Comparison of ENCODE assay signal across 2 cellular contexts in the genomic region with DNA sequence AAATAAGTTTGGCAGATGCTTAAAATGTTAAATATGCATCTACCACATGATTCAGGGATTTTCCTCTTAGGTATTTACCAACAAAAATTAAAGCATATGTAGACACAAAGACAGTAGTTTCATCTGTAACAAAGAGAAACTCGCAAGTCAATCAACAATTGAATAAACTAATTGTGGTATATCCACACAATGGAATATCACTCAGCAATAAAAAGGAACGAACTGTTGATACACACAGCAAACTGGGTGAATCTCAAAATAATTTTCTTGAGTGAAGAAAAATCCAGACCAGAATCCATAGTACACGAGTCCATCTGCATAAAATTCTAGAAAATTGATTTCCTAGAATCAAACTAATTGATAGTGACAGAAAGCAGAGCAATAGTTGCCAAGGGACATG.
TF ChIP-seq lines count a peak whose summit lies in the region.

No MANE protein-coding gene starts in this region.

TF ChIP-seq in HCT116, 20 proteins besides CTCF, POLR2A, EP300 and RAD21:
- TF ChIP-seq, protein P1, sequence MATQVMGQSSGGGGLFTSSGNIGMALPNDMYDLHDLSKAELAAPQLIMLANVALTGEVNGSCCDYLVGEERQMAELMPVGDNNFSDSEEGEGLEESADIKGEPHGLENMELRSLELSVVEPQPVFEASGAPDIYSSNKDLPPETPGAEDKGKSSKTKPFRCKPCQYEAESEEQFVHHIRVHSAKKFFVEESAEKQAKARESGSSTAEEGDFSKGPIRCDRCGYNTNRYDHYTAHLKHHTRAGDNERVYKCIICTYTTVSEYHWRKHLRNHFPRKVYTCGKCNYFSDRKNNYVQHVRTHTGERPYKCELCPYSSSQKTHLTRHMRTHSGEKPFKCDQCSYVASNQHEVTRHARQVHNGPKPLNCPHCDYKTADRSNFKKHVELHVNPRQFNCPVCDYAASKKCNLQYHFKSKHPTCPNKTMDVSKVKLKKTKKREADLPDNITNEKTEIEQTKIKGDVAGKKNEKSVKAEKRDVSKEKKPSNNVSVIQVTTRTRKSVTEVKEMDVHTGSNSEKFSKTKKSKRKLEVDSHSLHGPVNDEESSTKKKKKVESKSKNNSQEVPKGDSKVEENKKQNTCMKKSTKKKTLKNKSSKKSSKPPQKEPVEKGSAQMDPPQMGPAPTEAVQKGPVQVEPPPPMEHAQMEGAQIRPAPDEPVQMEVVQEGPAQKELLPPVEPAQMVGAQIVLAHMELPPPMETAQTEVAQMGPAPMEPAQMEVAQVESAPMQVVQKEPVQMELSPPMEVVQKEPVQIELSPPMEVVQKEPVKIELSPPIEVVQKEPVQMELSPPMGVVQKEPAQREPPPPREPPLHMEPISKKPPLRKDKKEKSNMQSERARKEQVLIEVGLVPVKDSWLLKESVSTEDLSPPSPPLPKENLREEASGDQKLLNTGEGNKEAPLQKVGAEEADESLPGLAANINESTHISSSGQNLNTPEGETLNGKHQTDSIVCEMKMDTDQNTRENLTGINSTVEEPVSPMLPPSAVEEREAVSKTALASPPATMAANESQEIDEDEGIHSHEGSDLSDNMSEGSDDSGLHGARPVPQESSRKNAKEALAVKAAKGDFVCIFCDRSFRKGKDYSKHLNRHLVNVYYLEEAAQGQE (IDR thresholded peaks at IDR 0.05; ENCODE audit: low read depth): no peak
- TF ChIP-seq CBX3 (IDR thresholded peaks at IDR 0.05; ENCODE audit: low read depth) (no peak), EGR1 (IDR thresholded peaks at IDR 0.05; ENCODE audit: low read depth) (no peak), SIN3A (IDR thresholded peaks at IDR 0.05; ENCODE audit: low read depth) (no peak), TCF7L2 (IDR thresholded peaks at IDR 0.05; ENCODE audit: borderline replicate concordance, extremely low read depth, insufficient read depth, insufficient read length) (no peak), JUND (IDR thresholded peaks at IDR 0.05) (no peak), CEBPB (IDR thresholded peaks at IDR 0.05; ENCODE audit: low read depth) (no peak), FOSL1 (IDR thresholded peaks at IDR 0.05; ENCODE audit: low read depth) (no peak), YY1 (IDR thresholded peaks at IDR 0.05; ENCODE audit: extremely low read depth, insufficient replicate concordance, low read depth, low read length) (no peak), ELF1 (IDR thresholded peaks at IDR 0.05; ENCODE audit: borderline replicate concordance, low read depth) (no peak), ZNF274 (IDR thresholded peaks at IDR 0.05; ENCODE audit: low read depth, low read length) (no peak), POLR2AphosphoS5 (IDR thresholded peaks at IDR 0.05; ENCODE audit: low read depth, low read length) (no peak), ZFX (IDR thresholded peaks at IDR 0.05) (no peak), EZH2 (IDR thresholded peaks at IDR 0.05) (no peak)
- TF ChIP-seq, protein P2, sequence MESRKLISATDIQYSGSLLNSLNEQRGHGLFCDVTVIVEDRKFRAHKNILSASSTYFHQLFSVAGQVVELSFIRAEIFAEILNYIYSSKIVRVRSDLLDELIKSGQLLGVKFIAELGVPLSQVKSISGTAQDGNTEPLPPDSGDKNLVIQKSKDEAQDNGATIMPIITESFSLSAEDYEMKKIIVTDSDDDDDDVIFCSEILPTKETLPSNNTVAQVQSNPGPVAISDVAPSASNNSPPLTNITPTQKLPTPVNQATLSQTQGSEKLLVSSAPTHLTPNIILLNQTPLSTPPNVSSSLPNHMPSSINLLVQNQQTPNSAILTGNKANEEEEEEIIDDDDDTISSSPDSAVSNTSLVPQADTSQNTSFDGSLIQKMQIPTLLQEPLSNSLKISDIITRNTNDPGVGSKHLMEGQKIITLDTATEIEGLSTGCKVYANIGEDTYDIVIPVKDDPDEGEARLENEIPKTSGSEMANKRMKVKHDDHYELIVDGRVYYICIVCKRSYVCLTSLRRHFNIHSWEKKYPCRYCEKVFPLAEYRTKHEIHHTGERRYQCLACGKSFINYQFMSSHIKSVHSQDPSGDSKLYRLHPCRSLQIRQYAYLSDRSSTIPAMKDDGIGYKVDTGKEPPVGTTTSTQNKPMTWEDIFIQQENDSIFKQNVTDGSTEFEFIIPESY (IDR thresholded peaks at IDR 0.05; ENCODE audit: extremely low read depth, insufficient replicate concordance, low read length): no peak
- TF ChIP-seq, protein P3, sequence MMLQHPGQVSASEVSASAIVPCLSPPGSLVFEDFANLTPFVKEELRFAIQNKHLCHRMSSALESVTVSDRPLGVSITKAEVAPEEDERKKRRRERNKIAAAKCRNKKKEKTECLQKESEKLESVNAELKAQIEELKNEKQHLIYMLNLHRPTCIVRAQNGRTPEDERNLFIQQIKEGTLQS (IDR thresholded peaks at IDR 0.05): no peak

TF ChIP-seq in GM12878, 131 proteins besides CTCF, POLR2A, EP300 and RAD21:
- TF ChIP-seq MYB (IDR thresholded peaks at IDR 0.05; ENCODE audit: borderline replicate concordance, low read depth, low read length) (no peak), ZNF24 (IDR thresholded peaks at IDR 0.05) (no peak), SMARCA5 (IDR thresholded peaks at IDR 0.05) (no peak), ZNF217 (IDR thresholded peaks at IDR 0.05) (peak; percentile 22; the same call in 1 of the 2 replicates)
- TF ChIP-seq, protein P4, sequence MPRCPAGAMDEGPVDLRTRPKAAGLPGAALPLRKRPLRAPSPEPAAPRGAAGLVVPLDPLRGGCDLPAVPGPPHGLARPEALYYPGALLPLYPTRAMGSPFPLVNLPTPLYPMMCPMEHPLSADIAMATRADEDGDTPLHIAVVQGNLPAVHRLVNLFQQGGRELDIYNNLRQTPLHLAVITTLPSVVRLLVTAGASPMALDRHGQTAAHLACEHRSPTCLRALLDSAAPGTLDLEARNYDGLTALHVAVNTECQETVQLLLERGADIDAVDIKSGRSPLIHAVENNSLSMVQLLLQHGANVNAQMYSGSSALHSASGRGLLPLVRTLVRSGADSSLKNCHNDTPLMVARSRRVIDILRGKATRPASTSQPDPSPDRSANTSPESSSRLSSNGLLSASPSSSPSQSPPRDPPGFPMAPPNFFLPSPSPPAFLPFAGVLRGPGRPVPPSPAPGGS (IDR thresholded peaks at IDR 0.05; ENCODE audit: borderline replicate concordance, insufficient read depth, low read depth, low read length, poor library complexity, severe bottlenecking): no peak
